Comparison of ENCODE assay signal across 12 cellular contexts in the genomic region with DNA sequence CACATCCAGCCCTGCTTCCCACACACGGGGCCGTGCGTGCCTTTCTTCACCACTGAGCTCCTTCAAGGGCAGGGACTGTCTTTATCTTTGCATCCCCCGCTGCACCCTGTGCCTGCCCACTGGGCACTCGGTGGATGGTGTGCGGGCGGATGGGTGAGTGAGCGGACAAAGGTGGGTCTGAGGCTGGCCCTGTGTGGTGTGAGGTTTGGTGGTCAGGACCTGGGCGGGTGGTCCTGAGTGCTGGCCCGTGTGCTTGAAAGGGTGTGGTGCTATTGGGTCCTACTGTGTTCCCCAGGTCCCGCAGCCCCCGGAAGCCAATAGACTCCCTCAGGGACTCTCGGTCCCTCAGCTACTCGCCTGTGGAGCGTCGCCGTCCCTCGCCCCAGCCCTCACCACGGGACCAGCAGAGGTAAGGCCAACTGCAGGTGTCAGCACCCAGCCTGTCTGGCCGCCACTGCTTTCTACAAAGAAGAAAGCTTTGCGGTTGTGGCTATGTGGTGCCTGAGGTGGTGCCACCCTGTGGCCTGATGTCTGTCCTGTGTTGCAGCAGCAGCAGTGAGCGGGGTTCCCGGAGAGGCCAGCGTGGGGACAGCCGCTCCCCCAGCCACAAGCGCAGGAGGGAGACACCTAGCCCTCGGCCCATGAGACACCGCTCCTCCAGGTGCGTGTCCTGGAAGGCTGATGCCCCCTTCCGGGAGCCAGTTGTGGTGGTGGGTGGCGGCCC. TPM values are rescaled to one million over a fixed set of nuclear protein-coding genes. Genes with fewer than 3 reads are reported as not detected.
DNase-seq lines count a peak whose midpoint lies in the region; ATAC-seq and TF ChIP-seq lines count a peak whose summit lies in the region.
"Had no signal": no experiment of that assay in that cellular context is flagged by ENCODE, and none has a peak within 500 bp of the region (broad histone marks: within the 10 kb centered on the region; RNA-seq: fewer than 3 reads in every experiment).

No MANE protein-coding gene starts in this region.

- no peak overlapping the region for H3K23ac ChIP-seq in mesenchymal stem cell (ENCODE audit: low read length in 2 of 2)

- H3K4me2 ChIP-seq in mesenchymal stem cell (ENCODE audit: low read length, poor library complexity, severe bottlenecking) = no peak overlapping the region

- peaks cover 97 to 98% of the 10 kb centered on the region in 2 experiments for H3K36me3 ChIP-seq in mesenchymal stem cell (ENCODE audit: control insufficient read depth in 1 of 2, insufficient read depth in 2 of 2, low read depth in 1 of 2, low read length in 2 of 2)

- H3K4me3 Mint-ChIP-seq in activated CD8-positive, alpha-beta T cell treated with anti-CD3 and anti-CD28 coated beads, Interleukin-2, amount 10 ng/mL, durations not matched to agents 7 days and 5 days = no peak overlapping the region

- H3K9ac ChIP-seq in mesenchymal stem cell (ENCODE audit: low read length) = peak overlapping the region; percentile 38

- H2AK5ac ChIP-seq in mesenchymal stem cell (ENCODE audit: low read length, severe bottlenecking) = no peak overlapping the region

- no peak overlapping the region for H3K4ac ChIP-seq in mesenchymal stem cell (ENCODE audit: low read depth in 1 of 2, low read length in 2 of 2)

- POLR2A ChIA-PET in activated CD8-positive, alpha-beta T cell treated with anti-CD3 and anti-CD28 coated beads, Interleukin-2, amount 10 ng/mL, durations not matched to agents 7 days and 5 days (lab: Charles Lee) = no interaction called here

- no peak overlapping the region for H3K18ac ChIP-seq in mesenchymal stem cell (ENCODE audit: low read depth in 1 of 2, low read length in 2 of 2)

- no peak overlapping the region for H3K27ac Mint-ChIP-seq in activated CD8-positive, alpha-beta T cell treated with anti-CD3 and anti-CD28 coated beads, Interleukin-2, amount 10 ng/mL, durations not matched to agents 7 days and 5 days

- peaks cover 7% of the 10 kb centered on the region for H3K4me1 Mint-ChIP-seq in activated CD8-positive, alpha-beta T cell treated with anti-CD3 and anti-CD28 coated beads, Interleukin-2, amount 10 ng/mL, durations not matched to agents 7 days and 5 days (ENCODE audit: low read depth)

- peak overlapping the region; percentile 16 for H4K8ac ChIP-seq in mesenchymal stem cell (ENCODE audit: low read length)

- no peak overlapping the region for H2BK12ac ChIP-seq in mesenchymal stem cell (ENCODE audit: low read length in 2 of 2)

- peaks cover 73% of the 10 kb centered on the region for H3K36me3 Mint-ChIP-seq in activated CD8-positive, alpha-beta T cell treated with anti-CD3 and anti-CD28 coated beads, Interleukin-2, amount 10 ng/mL, durations not matched to agents 7 days and 5 days (ENCODE audit: low read depth)

- H3K27me3 ChIP-seq in mesenchymal stem cell (ENCODE audit: control insufficient read depth in 1 of 2, insufficient read depth in 1 of 2, low read length in 2 of 2) = no peaks in the 10 kb centered on the region

- H3K27ac ChIP-seq in mesenchymal stem cell (ENCODE audit: low read length, poor library complexity, severe bottlenecking) = no peak overlapping the region
- H3K27ac ChIP-seq: psoas muscle had no signal

- 96% methylated on average over 31 of the region's 31 CpGs for WGBS in mesenchymal stem cell

- H3K27me3 Mint-ChIP-seq in activated CD8-positive, alpha-beta T cell treated with anti-CD3 and anti-CD28 coated beads, Interleukin-2, amount 10 ng/mL, durations not matched to agents 7 days and 5 days (ENCODE audit: low read depth) = no peaks in the 10 kb centered on the region

- peaks cover 31% of the 10 kb centered on the region for H3K4me1 ChIP-seq in mesenchymal stem cell (ENCODE audit: control insufficient read depth, insufficient read depth, low read depth, low read length)

- H3K9me3 ChIP-seq in mesenchymal stem cell (ENCODE audit: control insufficient read depth, low read length) = no peaks in the 10 kb centered on the region
- H3K9me3 ChIP-seq: psoas muscle had no signal

- DNase-seq in A172 (ENCODE audit: low spot score) (peak; percentile 38), mesenchymal stem cell (no peak), DMS153 treated with DMSO at 0.1 percent for 48 hours (lab: John Stamatoyannopoulos, UW; ENCODE audit: unreplicated experiment) (no peak)
- peak; percentile 40 for DNase-seq in activated CD8-positive, alpha-beta T cell treated with anti-CD3 and anti-CD28 coated beads, Interleukin-2, amount 10 ng/mL, durations not matched to agents 7 days and 5 days
- DNase-seq: EL, NCI-H510A treated with DMSO at 0.1 percent for 48 hours had no signal

- H2BK120ac ChIP-seq in mesenchymal stem cell (ENCODE audit: low read depth, low read length) = no peak overlapping the region

- no peak overlapping the region for H2BK5ac ChIP-seq in mesenchymal stem cell (ENCODE audit: low read depth, low read length, poor library complexity, severe bottlenecking)

- peak; percentile 16 for ATAC-seq in activated CD8-positive, alpha-beta T cell treated with anti-CD3 and anti-CD28 coated beads, Interleukin-2, amount 10 ng/mL, durations not matched to agents 7 days and 5 days
- no peak for ATAC-seq in GM21423 (IDR thresholded peaks at IDR 0.05; ENCODE audit: unreplicated experiment)
- ATAC-seq in GM18868 (IDR thresholded peaks at IDR 0.05; ENCODE audit: unreplicated experiment) = no peak
- no peak for ATAC-seq in GM19397 (IDR thresholded peaks at IDR 0.05; ENCODE audit: unreplicated experiment)

- no peak overlapping the region for H4K91ac ChIP-seq in mesenchymal stem cell (ENCODE audit: low read length)

- peak; percentile 2 for TF ChIP-seq POLR2A in GM18526 (IDR thresholded peaks at IDR 0.05; ENCODE audit: extremely low read depth, insufficient read length)

- no peak overlapping the region for H2AFZ ChIP-seq in mesenchymal stem cell (ENCODE audit: low read depth, low read length)

- no peak overlapping the region for H2BK15ac ChIP-seq in mesenchymal stem cell (ENCODE audit: low read depth, poor library complexity, severe bottlenecking)

- no peaks in the 10 kb centered on the region for H3K9me3 Mint-ChIP-seq in activated CD8-positive, alpha-beta T cell treated with anti-CD3 and anti-CD28 coated beads, Interleukin-2, amount 10 ng/mL, durations not matched to agents 7 days and 5 days (ENCODE audit: insufficient read depth)

- peaks cover 18% of the 10 kb centered on the region for H3K79me1 ChIP-seq in mesenchymal stem cell (replicated peaks; ENCODE audit: low read length, poor library complexity, severe bottlenecking)

- H3K4me3 ChIP-seq in mesenchymal stem cell (ENCODE audit: insufficient read depth in 1 of 2, low read depth in 1 of 2, low read length in 2 of 2) = no peak overlapping the region
- H3K4me3 ChIP-seq: psoas muscle had no signal

- H3K14ac ChIP-seq in mesenchymal stem cell (ENCODE audit: low read length in 2 of 2) = no peak overlapping the region

- CTCF ChIA-PET in activated CD8-positive, alpha-beta T cell treated with anti-CD3 and anti-CD28 coated beads, Interleukin-2, amount 10 ng/mL, durations not matched to agents 7 days and 5 days (lab: Charles Lee) = no interaction called here

RNA-seq across cellular contexts. Expression of a gene that starts 6.9 kb away (rescaled TPM):
- 397 and 571 TPM in 2 replicates for total RNA-seq in A172 (2014; rRNA removed; shearing (Covaris generic))
- 100 to 1,000 TPM; 163 to 182 TPM for total RNA-seq in activated CD8-positive, alpha-beta T cell treated with anti-CD3 and anti-CD28 coated beads, Interleukin-2, amount 10 ng/mL, durations not matched to agents 7 days and 5 days
- 154 TPM for polyA plus RNA-seq in mesenchymal stem cell (2013, experiment 1 of 2)
- polyA plus RNA-seq in mesenchymal stem cell (2013, experiment 2 of 2) = 152 TPM

RNA-seq across cellular contexts. Expression of a gene that starts 17.1 kb away (rescaled TPM):
- 0.17 and 0.36 TPM in 2 replicates for total RNA-seq in A172 (2014; rRNA removed; shearing (Covaris generic))
- not detected for total RNA-seq in activated CD8-positive, alpha-beta T cell treated with anti-CD3 and anti-CD28 coated beads, Interleukin-2, amount 10 ng/mL, durations not matched to agents 7 days and 5 days
- polyA plus RNA-seq in mesenchymal stem cell (2013, experiment 1 of 2) = not detected
- polyA plus RNA-seq in mesenchymal stem cell (2013, experiment 2 of 2) = not detected
- total RNA-seq: psoas muscle, subcutaneous adipose tissue had no signal
- polyA plus RNA-seq: psoas muscle had no signal

RNA-seq across cellular contexts. Expression of a gene that starts 17.8 kb away (rescaled TPM):
- total RNA-seq in A172 (2014; rRNA removed; shearing (Covaris generic)) = 30.0 and 49.0 TPM in 2 replicates
- 100 to 1,000 TPM; 501 to 511 TPM for total RNA-seq in activated CD8-positive, alpha-beta T cell treated with anti-CD3 and anti-CD28 coated beads, Interleukin-2, amount 10 ng/mL, durations not matched to agents 7 days and 5 days
- polyA plus RNA-seq in mesenchymal stem cell (2013, experiment 1 of 2) = 290 TPM
- polyA plus RNA-seq in mesenchymal stem cell (2013, experiment 2 of 2) = 246 TPM

RNA-seq across cellular contexts. Expression of a gene that starts 28.1 kb away (rescaled TPM):
- not detected in 2 replicates for total RNA-seq in A172 (2014; rRNA removed; shearing (Covaris generic))
- total RNA-seq in activated CD8-positive, alpha-beta T cell treated with anti-CD3 and anti-CD28 coated beads, Interleukin-2, amount 10 ng/mL, durations not matched to agents 7 days and 5 days = not detected
- not detected for polyA plus RNA-seq in mesenchymal stem cell (2013, experiment 1 of 2)
- not detected for polyA plus RNA-seq in mesenchymal stem cell (2013, experiment 2 of 2)
- total RNA-seq: psoas muscle, subcutaneous adipose tissue had no signal
- polyA plus RNA-seq: psoas muscle had no signal

RNA-seq across cellular contexts. Expression of a gene that starts 46.8 kb away (rescaled TPM):
- total RNA-seq in A172 (2014; rRNA removed; shearing (Covaris generic)) = not detected in 2 replicates
- total RNA-seq in activated CD8-positive, alpha-beta T cell treated with anti-CD3 and anti-CD28 coated beads, Interleukin-2, amount 10 ng/mL, durations not matched to agents 7 days and 5 days = 1 to 10 TPM; 5.2 to 6.0 TPM
- not detected for polyA plus RNA-seq in mesenchymal stem cell (2013, experiment 1 of 2)
- not detected for polyA plus RNA-seq in mesenchymal stem cell (2013, experiment 2 of 2)
- total RNA-seq: psoas muscle had no signal

Comparison
In these comparisons a context has a peak if more than half of its experiments do, and no peak if none do; other contexts are left out.
1. DNase-seq: peak in A172 (single experiment) and activated CD8-positive, alpha-beta T cell treated with anti-CD3 and anti-CD28 coated beads, Interleukin-2, amount 10 ng/mL, durations not matched to agents 7 days and 5 days (single experiment); none in mesenchymal stem cell (single experiment) and DMS153 treated with DMSO at 0.1 percent for 48 hours (single experiment).
2. RNA of a gene that starts 17.8 kb away (total RNA-seq): 501 to 511 TPM in activated CD8-positive, alpha-beta T cell treated with anti-CD3 and anti-CD28 coated beads, Interleukin-2, amount 10 ng/mL, durations not matched to agents 7 days and 5 days; 30.0 to 49.0 TPM in A172; every median in the first group is over 10 times any median in the second.